23 cellular contexts compared by ENCODE assay signal in genomic region chrX:142711801-142712200, GRCh38.
DNase-seq lines count a peak whose midpoint lies in the region; ATAC-seq, FAIRE-seq and TF ChIP-seq lines count a peak whose summit lies in the region.
"Had no signal": no experiment of that assay in that cellular context is flagged by ENCODE, and none has a peak within 500 bp of the region (broad histone marks: within the 10 kb centered on the region; RNA-seq: fewer than 3 reads in every experiment).

No MANE protein-coding gene starts in this region.

- CTCF ChIA-PET in MCF 10A (lab: Yijun Ruan, JAX) = no interaction called here
- CTCF ChIA-PET in mammary epithelial cell (lab: Charles Lee; ENCODE audit: low non-redundant PET) = no interaction called here
- CTCF ChIA-PET in HEK293 (lab: Yijun Ruan, JAX) = no interaction called here

- H3K9ac ChIP-seq in mammary epithelial cell (ENCODE audit: insufficient read depth, low read length) = no peak overlapping the region
- H3K9ac ChIP-seq: BLaER1 treated with 17β-estradiol and CSF1 and Interleukin-3, amounts not matched to agents 10 nM and 100 nM had no signal

- no peaks in the 10 kb centered on the region for H4K20me1 ChIP-seq in mammary epithelial cell (ENCODE audit: insufficient read depth, low read length)
- H4K20me1 ChIP-seq: BLaER1 treated with 17β-estradiol and CSF1 and Interleukin-3, amounts not matched to agents 10 nM and 100 nM had no signal

- no peaks in the 10 kb centered on the region for H3K27me3 Mint-ChIP-seq in MCF 10A (ENCODE audit: insufficient read depth, unreplicated experiment)
- H3K27me3 Mint-ChIP-seq: B cell; CD4-positive, alpha-beta T cell had no signal

- H3K4me3 Mint-ChIP-seq in MCF 10A (ENCODE audit: unreplicated experiment) = no peak overlapping the region
- H3K4me3 Mint-ChIP-seq: B cell; CD4-positive, alpha-beta T cell; CD8-positive, alpha-beta T cell had no signal

- H3K27ac ChIP-seq in mammary epithelial cell (ENCODE audit: insufficient read depth, low read depth, low read length) (no peak overlapping the region), HEK293 (ENCODE audit: extremely low read depth, low read depth, low read length) (no peak overlapping the region), pancreas (no peak overlapping the region)
- H3K27ac ChIP-seq: BLaER1 treated with 17β-estradiol and CSF1 and Interleukin-3, amounts not matched to agents 10 nM and 100 nM; C4-2B had no signal

- peaks cover 12% of the 10 kb centered on the region for H3K4me1 Mint-ChIP-seq in MCF 10A (ENCODE audit: insufficient read depth, unreplicated experiment)
- H3K4me1 Mint-ChIP-seq: B cell had no signal

- H2AFZ ChIP-seq in mammary epithelial cell (ENCODE audit: low read depth, low read length) = no peak overlapping the region

- H3K27me3 ChIP-seq in mammary epithelial cell (ENCODE audit: insufficient read depth, low read length) = no peaks in the 10 kb centered on the region
- H3K27me3 ChIP-seq in bronchial epithelial cell (ENCODE audit: control insufficient read depth, insufficient read depth, low read length) = no peaks in the 10 kb centered on the region
- no peaks in the 10 kb centered on the region for H3K27me3 ChIP-seq in pancreas

- no peaks in the 10 kb centered on the region for H3K9me3 Mint-ChIP-seq in MCF 10A (ENCODE audit: unreplicated experiment)

- FAIRE-seq in bronchial epithelial cell (lab: Jason Lieb, UNC) (no peak), pancreas (lab: Jason Lieb, UNC) (no peak)
- FAIRE-seq: D721Med, G401.6, GM12891 had no signal

- dilution Hi-C loops in mammary epithelial cell (cut with HindIII; ENCODE audit: low sequenced_read_pairs) = no loop called here

- H3K4me2 ChIP-seq in mammary epithelial cell (ENCODE audit: insufficient read depth, low read depth, low read length) = no peak overlapping the region
- H3K4me2 ChIP-seq: BLaER1 treated with 17β-estradiol and CSF1 and Interleukin-3, amounts not matched to agents 10 nM and 100 nM had no signal

- H3K36me3 Mint-ChIP-seq in MCF 10A (ENCODE audit: insufficient read depth, unreplicated experiment) = no peaks in the 10 kb centered on the region
- H3K36me3 Mint-ChIP-seq: CD8-positive, alpha-beta T cell had no signal

- BruUV-seq in MCF 10A (replicated peaks; lab: Mats Ljungman, UMichigan) (no TSS peak), mammary epithelial cell (replicated peaks; lab: Mats Ljungman, UMichigan) (no TSS peak)

- no peaks in the 10 kb centered on the region for H3K36me3 ChIP-seq in mammary epithelial cell (ENCODE audit: insufficient read depth, low read length)
- no peaks in the 10 kb centered on the region for H3K36me3 ChIP-seq in HEK293 (ENCODE audit: control insufficient read depth in 2 of 2, insufficient read depth in 1 of 2, low read length in 2 of 2)
- H3K36me3 ChIP-seq in bronchial epithelial cell (ENCODE audit: control insufficient read depth, insufficient read depth, low read length) = no peaks in the 10 kb centered on the region
- H3K36me3 ChIP-seq in pancreas = no peaks in the 10 kb centered on the region
- H3K36me3 ChIP-seq: BLaER1 treated with 17β-estradiol and CSF1 and Interleukin-3, amounts not matched to agents 10 nM and 100 nM had no signal

- DNase-seq in MCF 10A (ENCODE audit: unreplicated experiment) (peak; percentile 53), mammary epithelial cell (no peak), NCI-H460 (ENCODE audit: extremely low read depth, low read depth) (peak; percentile 27), bronchial epithelial cell (ENCODE audit: low read depth) (peak; percentile 3), AG08395 (ENCODE audit: low spot score) (no peak), pancreas (no peak)
- DNase-seq: 8988T; ACHN; AML-193; Caco-2; Calu3; CD4-positive, alpha-beta T cell; CD8-positive, alpha-beta T cell; DMS79 treated with DMSO at 0.1 percent for 48 hours; GF-D8 had no signal

- H3K27ac Mint-ChIP-seq in MCF 10A (ENCODE audit: low read depth, unreplicated experiment) = peak overlapping the region; percentile 1
- H3K27ac Mint-ChIP-seq: B cell; CD4-positive, alpha-beta T cell; CD8-positive, alpha-beta T cell had no signal

- 17% methylated on average over 3 of the region's 3 CpGs for WGBS in mammary epithelial cell (ENCODE audit: low coverage, missing lambda C conversion rate)
- WGBS in pancreas, 2 donors = 18 to 21% methylated on average over 3 of the region's 3 CpGs

- no peaks in the 10 kb centered on the region for H3K79me2 ChIP-seq in mammary epithelial cell (ENCODE audit: insufficient read depth, low read length)

- H3K4me1 ChIP-seq in mammary epithelial cell (ENCODE audit: insufficient read depth, low read length) = no peaks in the 10 kb centered on the region
- H3K4me1 ChIP-seq in HEK293 (ENCODE audit: control insufficient read depth, insufficient read depth, low read length) = no peaks in the 10 kb centered on the region
- no peaks in the 10 kb centered on the region for H3K4me1 ChIP-seq in pancreas
- H3K4me1 ChIP-seq: BLaER1 treated with 17β-estradiol and CSF1 and Interleukin-3, amounts not matched to agents 10 nM and 100 nM; Caco-2 had no signal

- no peak for TF ChIP-seq CTCF in MCF 10A (IDR thresholded peaks at IDR 0.05; ENCODE audit: unreplicated experiment)
- no peak for TF ChIP-seq CTCF in mammary epithelial cell (conservative IDR thresholded peaks at IDR 0.05 in 1 of 2, IDR thresholded peaks at IDR 0.05 in 1 of 2; ENCODE audit: extremely low read depth in 1 of 2, insufficient read depth in 1 of 2, low read depth in 1 of 2, low read length in 2 of 2)
- TF ChIP-seq CTCF in HEK293 (tag by site-specific recombination; IDR thresholded peaks at IDR 0.05) = no peak
- TF ChIP-seq CTCF in bronchial epithelial cell (IDR thresholded peaks at IDR 0.05; ENCODE audit: insufficient read depth, low read length, severe bottlenecking) = no peak
- no peak for TF ChIP-seq CTCF in pancreas (IDR thresholded peaks at IDR 0.05)

- H3K4me3 ChIP-seq in mammary epithelial cell (replicated peaks in 1 of 3; ENCODE audit: insufficient read depth in 1 of 3, low read depth in 2 of 3, low read length in 3 of 3) (no peak overlapping the region), HEK293 (ENCODE audit: low read depth, low read length) (no peak overlapping the region), bronchial epithelial cell (ENCODE audit: low read depth, low read length) (no peak overlapping the region), pancreas (no peak overlapping the region)
- H3K4me3 ChIP-seq: BLaER1 treated with 17β-estradiol and CSF1 and Interleukin-3, amounts not matched to agents 10 nM and 100 nM had no signal

- in situ Hi-C loops in mammary epithelial cell (cut with MboI; ENCODE audit: low sequenced_read_pairs in 2 of 2) = no loop called here

- intact Hi-C loops in MCF 10A (cut with micrococcal nuclease) (no loop called here), mammary epithelial cell (cut with micrococcal nuclease) (no loop called here), pancreas (cut with DNase I) (no loop called here)

- ATAC-seq in HG03045 (IDR thresholded peaks at IDR 0.05; ENCODE audit: unreplicated experiment) (no peak), pancreas (no peak)
- ATAC-seq: CD8-positive, alpha-beta T cell had no signal

- H3K9me3 ChIP-seq in mammary epithelial cell (replicated peaks; ENCODE audit: insufficient read depth, low read length) = peaks cover 6% of the 10 kb centered on the region
- no peaks in the 10 kb centered on the region; the same call in 1 of the 2 replicates for H3K9me3 ChIP-seq in HEK293 (ENCODE audit: control insufficient read depth, insufficient read depth, low read depth, low read length)
- no peaks in the 10 kb centered on the region for H3K9me3 ChIP-seq in pancreas
- H3K9me3 ChIP-seq: BLaER1 treated with 17β-estradiol and CSF1 and Interleukin-3, amounts not matched to agents 10 nM and 100 nM; Caco-2 had no signal

- POLR2A ChIA-PET in MCF 10A (lab: Yijun Ruan, JAX) (interaction anchor here (0.7 kb wide), 5 partner anchors 16 to 242 kb away, joined by 3 read pairs; no protein-coding TSS in a partner anchor), HEK293 (lab: Yijun Ruan, JAX) (no interaction called here)

TF ChIP-seq in HEK293, 187 proteins besides CTCF, POLR2A, EP300 and RAD21:
- TF ChIP-seq ZFP69B (tag by site-specific recombination; IDR thresholded peaks at IDR 0.05) (no peak), ATF2 (tag by site-specific recombination; IDR thresholded peaks at IDR 0.05; ENCODE audit: low read depth) (no peak), ZSCAN16 (tag by site-specific recombination; IDR thresholded peaks at IDR 0.05) (no peak), ZNF585B (tag by site-specific recombination; IDR thresholded peaks at IDR 0.05) (no peak), ZNF549 (tag by site-specific recombination; IDR thresholded peaks at IDR 0.05) (no peak), ZBTB17 (tag by site-specific recombination; IDR thresholded peaks at IDR 0.05) (no peak), ZNF596 (tag by site-specific recombination; IDR thresholded peaks at IDR 0.05) (peak; percentile 74), AEBP2 (tag by site-specific recombination; IDR thresholded peaks at IDR 0.05; ENCODE audit: borderline replicate concordance) (no peak)

Comparison
In these comparisons a context has a peak if more than half of its experiments do, and no peak if none do; other contexts are left out.
1. DNase-seq: peak in MCF 10A (single experiment), NCI-H460 (single experiment) and bronchial epithelial cell (single experiment); none in mammary epithelial cell (single experiment), AG08395 (single experiment) and pancreas (0 of 6).